Comparison of ENCODE assay signal across 1 cellular context in the genomic region with DNA sequence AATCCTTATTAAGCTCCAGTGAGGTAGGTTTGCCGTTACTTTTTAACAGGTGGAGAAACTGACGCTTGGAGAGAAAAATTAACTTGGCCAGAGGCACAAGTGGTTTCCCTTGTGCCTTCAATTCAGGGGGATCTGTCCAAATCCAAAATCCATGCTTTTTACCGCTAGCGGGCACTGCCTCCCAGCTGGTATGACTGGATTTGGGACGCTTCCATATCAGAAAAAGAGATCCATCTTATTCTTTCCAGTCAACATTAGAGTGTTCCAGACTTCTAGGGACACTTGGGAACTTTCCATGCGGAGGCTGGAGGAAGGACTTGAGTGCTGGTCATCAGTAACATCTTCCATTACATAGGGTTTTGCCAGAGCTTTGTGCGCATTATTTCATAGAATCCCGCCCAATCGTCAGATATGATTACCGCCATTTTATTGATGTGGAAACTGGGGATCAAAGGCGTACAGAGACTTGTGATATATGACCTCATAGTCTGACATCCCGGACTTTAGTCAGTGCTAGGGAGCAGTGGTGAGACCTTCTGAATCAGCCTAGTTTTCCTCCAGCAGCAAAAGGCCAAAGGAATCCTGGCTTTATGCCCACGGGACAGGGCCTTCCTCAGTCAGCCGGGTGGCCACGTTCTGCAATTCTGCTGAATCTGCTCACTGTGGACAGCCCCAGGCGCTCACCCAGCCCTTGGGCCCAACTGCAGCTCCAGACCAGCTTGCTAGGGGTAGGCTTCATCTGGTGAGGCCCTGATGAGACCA.
TF ChIP-seq lines count a peak whose summit lies in the region.

No MANE protein-coding gene starts in this region.

TF ChIP-seq in WTC11, 78 proteins besides CTCF, POLR2A, EP300 and RAD21 (continued from another document):
- TF ChIP-seq, protein P1, sequence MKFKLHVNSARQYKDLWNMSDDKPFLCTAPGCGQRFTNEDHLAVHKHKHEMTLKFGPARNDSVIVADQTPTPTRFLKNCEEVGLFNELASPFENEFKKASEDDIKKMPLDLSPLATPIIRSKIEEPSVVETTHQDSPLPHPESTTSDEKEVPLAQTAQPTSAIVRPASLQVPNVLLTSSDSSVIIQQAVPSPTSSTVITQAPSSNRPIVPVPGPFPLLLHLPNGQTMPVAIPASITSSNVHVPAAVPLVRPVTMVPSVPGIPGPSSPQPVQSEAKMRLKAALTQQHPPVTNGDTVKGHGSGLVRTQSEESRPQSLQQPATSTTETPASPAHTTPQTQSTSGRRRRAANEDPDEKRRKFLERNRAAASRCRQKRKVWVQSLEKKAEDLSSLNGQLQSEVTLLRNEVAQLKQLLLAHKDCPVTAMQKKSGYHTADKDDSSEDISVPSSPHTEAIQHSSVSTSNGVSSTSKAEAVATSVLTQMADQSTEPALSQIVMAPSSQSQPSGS (CRISPR knock-in tag; IDR thresholded peaks at IDR 0.05; ENCODE audit: borderline replicate concordance, low read depth): no peak
- no peak for TF ChIP-seq TP53 (CRISPR knock-in tag; IDR thresholded peaks at IDR 0.05)
TF ChIP-seq in WTC11: peak in this region for 0.
